Comparison of ENCODE assay signal across 21 cellular contexts in genomic region chr2:109458512-109458911, GRCh38.
"Had no signal": no experiment of that assay in that cellular context is flagged by ENCODE, and none has a peak within 500 bp of the region (broad histone marks: within the 10 kb centered on the region; RNA-seq: fewer than 3 reads in every experiment).

No MANE protein-coding gene starts in this region.

- H3K4me1 Mint-ChIP-seq: activated T-helper 17 cell treated with anti-CD3 and anti-CD28 coated beads, Interleukin-2, amount 50 U/mL, for 72 hours had no signal

- H3K27me3 Mint-ChIP-seq: activated naive CD8-positive, alpha-beta T cell treated with anti-CD3 and anti-CD28 coated beads for 36 hours; activated T-cell treated with anti-CD3 and anti-CD28 coated beads, Interleukin-2, amount 50 U/mL, for 24 hours had no signal

- H3K36me3 ChIP-seq: thyroid gland had no signal

- H3K4me3 ChIP-seq: hepatocyte, thyroid gland had no signal

- H3K9ac ChIP-seq: parathyroid adenoma had no signal

- H3K27ac ChIP-seq: foreskin keratinocyte, hepatocyte, parathyroid adenoma had no signal

- H3K9me3 ChIP-seq: thyroid gland had no signal

- H3K9me3 Mint-ChIP-seq: activated naive CD8-positive, alpha-beta T cell treated with anti-CD3 and anti-CD28 coated beads for 36 hours; activated T-cell treated with anti-CD3 and anti-CD28 coated beads, Interleukin-2, amount 50 U/mL, for 24 hours; activated T-helper 17 cell treated with anti-CD3 and anti-CD28 coated beads, Interleukin-2, amount 50 U/mL, for 72 hours; nephron progenitor cell had no signal

- H3K4me3 Mint-ChIP-seq: activated naive CD8-positive, alpha-beta T cell treated with anti-CD3 and anti-CD28 coated beads for 36 hours; activated T-cell treated with anti-CD3 and anti-CD28 coated beads, Interleukin-2, amount 50 U/mL, for 24 hours; activated T-helper 17 cell treated with anti-CD3 and anti-CD28 coated beads, Interleukin-2, amount 50 U/mL, for 72 hours had no signal

- DNase-seq: activated CD4-positive, alpha-beta T cell treated with anti-CD3 and anti-CD28 coated beads for 1 hour; activated CD4-positive, alpha-beta T cell treated with anti-CD3 and anti-CD28 coated beads, Interleukin-2, amount 50 U/mL, for 4 hours; activated CD8-positive, alpha-beta memory T cell treated with anti-CD3 and anti-CD28 coated beads for 24 hours; activated CD8-positive, alpha-beta memory T cell treated with anti-CD3 and anti-CD28 coated beads, Interleukin-2, amount 50 U/mL, for 4 hours; activated naive CD4-positive, alpha-beta T cell treated with Interleukin-2 at 50 U/mL for 16 hours; activated naive CD8-positive, alpha-beta T cell treated with anti-CD3 and anti-CD28 coated beads for 36 hours; activated T-cell treated with anti-CD3 and anti-CD28 coated beads, Interleukin-2, amount 50 U/mL, for 24 hours; dermis blood vessel endothelial cell; effector CD8-positive, alpha-beta T cell; foreskin keratinocyte; glutamatergic neuron; left ventricle myocardium superior; mammary epithelial cell; nephron progenitor cell; stimulated activated CD4-positive, alpha-beta T cell treated with anti-CD3 and anti-CD28 coated beads, Interleukin-4, amount 100 ng/mL, for 24 hours; stimulated activated naive CD4-positive, alpha-beta T cell treated with Interleukin-2 at 50 U/mL for 16 hours; T-helper 9 cell had no signal

- H3K79me2 ChIP-seq: hepatocyte, parathyroid adenoma had no signal

- ATAC-seq: activated T-helper 17 cell treated with anti-CD3 and anti-CD28 coated beads, Interleukin-2, amount 50 U/mL, for 72 hours; foreskin keratinocyte; left ventricle myocardium superior had no signal

- H2AFZ ChIP-seq: hepatocyte, parathyroid adenoma had no signal

- H3K4me1 ChIP-seq: foreskin keratinocyte, parathyroid adenoma had no signal

- H3K4me2 ChIP-seq: hepatocyte had no signal

- H3K27ac Mint-ChIP-seq: activated naive CD8-positive, alpha-beta T cell treated with anti-CD3 and anti-CD28 coated beads for 36 hours; activated T-cell treated with anti-CD3 and anti-CD28 coated beads, Interleukin-2, amount 50 U/mL, for 24 hours; activated T-helper 17 cell treated with anti-CD3 and anti-CD28 coated beads, Interleukin-2, amount 50 U/mL, for 72 hours had no signal

- H3K27me3 ChIP-seq: hepatocyte, thyroid gland had no signal
